Comparison of ENCODE assay signal across 11 cellular contexts in genomic region chr10:97563337-97563736, GRCh38. TPM values are rescaled to one million over a fixed set of nuclear protein-coding genes. Genes with fewer than 3 reads are reported as not detected.
"Had no signal": no experiment of that assay in that cellular context is flagged by ENCODE, and none has a peak within 500 bp of the region (broad histone marks: within the 10 kb centered on the region; RNA-seq: fewer than 3 reads in every experiment).

No MANE protein-coding gene starts in this region.

- H3K4me1 ChIP-seq: HAP-1 had no signal

- H3K9me3 Mint-ChIP-seq: HFFc6 had no signal

- H3K4me3 ChIP-seq: GM23248, GM23338, HAP-1 had no signal

- ATAC-seq: GM23338, HCT116 had no signal

- H3K4me3 Mint-ChIP-seq: GM23338, H9, HFFc6 had no signal

- H3K36me3 ChIP-seq: HAP-1 had no signal

- H3K4me1 Mint-ChIP-seq: GM23338 had no signal

- H3K27ac Mint-ChIP-seq: GM23338, H9, HFFc6 had no signal

- DNase-seq: GM23248, GOT3, H7, H9, HCEC 1CT, HFFc6 had no signal

- H3K27ac ChIP-seq: GM23248 had no signal

RNA-seq across cellular contexts. Expression of gene ANKRD2, which starts 9.2 kb away (rescaled TPM):
- total RNA-seq: GM23248, GM23338, H1, H7, H9 had no signal

RNA-seq across cellular contexts. Expression of gene HOGA1, which starts 20.9 kb away (rescaled TPM):
- total RNA-seq: GM23338, H7 had no signal

RNA-seq across cellular contexts. Expression of gene C10orf62, which starts 26.2 kb away (rescaled TPM):
- total RNA-seq: GM23248, GM23338, H1, H4, H7, HFFc6 had no signal
